ENCODE assay signal across 1 cellular context in the genomic region with DNA sequence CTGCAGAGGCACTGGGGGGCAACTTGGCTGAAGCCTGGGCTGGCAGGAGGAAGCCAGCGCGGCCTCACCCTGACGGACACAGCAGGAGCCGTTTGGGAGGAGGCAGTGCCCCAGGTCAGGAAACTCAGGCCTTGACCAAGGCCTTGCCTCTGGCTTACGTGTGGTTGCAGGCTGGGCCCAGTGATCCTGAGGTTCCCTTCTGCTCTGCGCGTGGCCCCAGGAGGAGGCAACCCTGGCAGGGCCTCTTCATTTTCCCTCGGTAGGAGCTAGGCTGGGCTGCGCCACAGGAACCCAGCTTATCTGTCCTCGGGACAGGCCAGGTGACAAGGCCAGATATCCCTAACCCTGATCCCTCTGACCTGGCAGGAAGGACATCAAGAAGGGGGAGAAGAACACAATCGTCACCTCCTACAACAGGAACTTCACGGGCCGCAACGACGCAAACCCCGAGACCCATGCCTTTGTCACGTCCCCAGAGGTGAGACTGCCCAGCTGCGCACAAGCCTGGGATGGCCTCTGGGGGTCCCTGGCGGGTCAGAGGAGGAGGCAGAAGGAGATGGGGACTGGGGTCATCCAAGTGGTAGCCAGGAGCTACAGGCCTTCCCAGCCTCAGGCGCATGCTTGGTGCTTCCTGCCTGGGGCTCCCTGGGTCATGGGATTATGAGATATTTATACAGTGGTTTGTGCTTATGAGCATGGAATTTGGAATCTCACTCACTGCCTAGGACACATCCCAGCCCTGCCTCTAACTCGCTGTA.
TF ChIP-seq lines count a peak whose summit lies in the region.

No MANE protein-coding gene starts in this region.

TF ChIP-seq in H1, 55 proteins besides CTCF, POLR2A, EP300 and RAD21:
- TF ChIP-seq RFX5 (IDR thresholded peaks at IDR 0.05; ENCODE audit: borderline replicate concordance, low read depth, low read length) (no peak), JUND (IDR thresholded peaks at IDR 0.05; ENCODE audit: low read length) (no peak), SP2 (IDR thresholded peaks at IDR 0.05; ENCODE audit: low read length) (no peak), KDM4A (IDR thresholded peaks at IDR 0.05; ENCODE audit: low read depth, low read length, severe bottlenecking) (no peak), KDM5A (IDR thresholded peaks at IDR 0.05; ENCODE audit: low read length) (no peak)
TF ChIP-seq in H1: peak in this region for 0.
